ENCODE assay signal across 7 cellular contexts in genomic region chr19:45103625-45104319, GRCh38. TPM values are rescaled to one million over a fixed set of nuclear protein-coding genes. Genes with fewer than 3 reads are reported as not detected.
DNase-seq lines count a peak whose midpoint lies in the region; ATAC-seq and TF ChIP-seq lines count a peak whose summit lies in the region.

No MANE protein-coding gene starts in this region.

- peaks cover 46 to 58% of the 10 kb centered on the region in 2 donors for H3K4me1 Mint-ChIP-seq in effector memory CD8-positive, alpha-beta T cell (ENCODE audit: low read depth in 2 of 2)

- peak; percentile 37; the same call in 1 of the 3 replicates for TF ChIP-seq CTCF in GM12872 (IDR thresholded peaks at IDR 0.05; ENCODE audit: insufficient read depth, low read depth, low read length)

- H3K36me3 Mint-ChIP-seq in effector memory CD8-positive, alpha-beta T cell (ENCODE audit: insufficient read depth), result no peaks in the 10 kb centered on the region

- H3K9me3 Mint-ChIP-seq in effector memory CD8-positive, alpha-beta T cell, result no peaks in the 10 kb centered on the region

- peak overlapping the region; percentile 71 to 75 for H3K4me3 Mint-ChIP-seq in effector memory CD8-positive, alpha-beta T cell

- peak overlapping the region; percentile 82 to 88 for H3K27ac Mint-ChIP-seq in effector memory CD8-positive, alpha-beta T cell

- no peaks in the 10 kb centered on the region for H3K27me3 Mint-ChIP-seq in effector memory CD8-positive, alpha-beta T cell

- peak; percentile 67 for DNase-seq in NCI-H2196 (lab: John Stamatoyannopoulos, UW; ENCODE audit: unreplicated experiment)
- no peak for DNase-seq in effector memory CD8-positive, alpha-beta T cell
- peak; percentile 60 for DNase-seq in renal cortical epithelial cell (ENCODE audit: low read depth)
- no peak for DNase-seq in hepatic stellate cell (ENCODE audit: low spot score)
- DNase-seq in CD1c-positive myeloid dendritic cell (ENCODE audit: extremely low spot score), result no peak
- DNase-seq in activated CD4-positive, alpha-beta T cell treated with anti-CD3 and anti-CD28 coated beads for 48 hours, result no peak

- ATAC-seq in effector memory CD8-positive, alpha-beta T cell (replicated peaks), result peak; percentile 33

RNA-seq across cellular contexts. Expression of gene PPP1R37, which starts 10.8 kb away (rescaled TPM):
- total RNA-seq in renal cortical epithelial cell, result 35.6 and 37.1 TPM in 2 replicates

RNA-seq across cellular contexts. Expression of gene GEMIN7, which starts 24.7 kb away (rescaled TPM):
- total RNA-seq in renal cortical epithelial cell, result 21.5 and 51.4 TPM in 2 replicates

RNA-seq across cellular contexts. Expression of gene ZNF296, which starts 27.5 kb away (rescaled TPM):
- total RNA-seq in renal cortical epithelial cell, result 0.65 TPM in 1 of 2 replicates, not detected in the other

RNA-seq across cellular contexts. Expression of gene NKPD1, which starts 57.0 kb away (rescaled TPM):
- 0.10 TPM in 1 of 2 replicates, not detected in the other for total RNA-seq in renal cortical epithelial cell

Comparison
In these comparisons a context has a peak if more than half of its experiments do, and no peak if none do; other contexts are left out.
1. DNase-seq: peak in NCI-H2196 (single experiment) and renal cortical epithelial cell (single experiment); none in effector memory CD8-positive, alpha-beta T cell (0 of 3), hepatic stellate cell (single experiment), CD1c-positive myeloid dendritic cell (single experiment) and activated CD4-positive, alpha-beta T cell treated with anti-CD3 and anti-CD28 coated beads for 48 hours (single experiment).